28 cellular contexts compared by ENCODE assay signal in genomic region chr1:64111787-64112186, GRCh38.
DNase-seq lines count a peak whose midpoint lies in the region; ATAC-seq, FAIRE-seq and TF ChIP-seq lines count a peak whose summit lies in the region.
"Had no signal": no experiment of that assay in that cellular context is flagged by ENCODE, and none has a peak within 500 bp of the region (broad histone marks: within the 10 kb centered on the region; RNA-seq: fewer than 3 reads in every experiment).

No MANE protein-coding gene starts in this region.

- ATAC-seq in T-cell (replicated peaks in 1 of 4): no peak
- ATAC-seq in GM18861 (IDR thresholded peaks at IDR 0.05; ENCODE audit: unreplicated experiment): no peak
- ATAC-seq: K562; naive thymus-derived CD4-positive, alpha-beta T cell had no signal

- no peak overlapping the region for H3K9ac ChIP-seq in HUES64 (ENCODE audit: low read depth, low read length)

- H3K4me3 ChIP-seq in HUES64 (ENCODE audit: low read length) (no peak overlapping the region), bronchial epithelial cell (ENCODE audit: low read depth, low read length) (no peak overlapping the region)
- H3K4me3 ChIP-seq: K562, thyroid gland had no signal

- no peaks in the 10 kb centered on the region for H3K36me3 ChIP-seq in HUES64 (ENCODE audit: insufficient read depth, low read length)
- H3K36me3 ChIP-seq in bronchial epithelial cell (ENCODE audit: control insufficient read depth, insufficient read depth, low read length): no peaks in the 10 kb centered on the region
- H3K36me3 ChIP-seq: BE2C, thyroid gland had no signal

- H3K4me1 ChIP-seq in HUES64 (ENCODE audit: insufficient read depth, low read length): peaks cover 23% of the 10 kb centered on the region
- H3K4me1 ChIP-seq: Caco-2, thyroid gland had no signal

- no peaks in the 10 kb centered on the region for H3K36me3 Mint-ChIP-seq in T-cell
- H3K36me3 Mint-ChIP-seq: memory B cell; naive thymus-derived CD4-positive, alpha-beta T cell had no signal

- H3K27me3 ChIP-seq in HUES64 (ENCODE audit: insufficient read depth, low read length) (no peaks in the 10 kb centered on the region), bronchial epithelial cell (ENCODE audit: control insufficient read depth, insufficient read depth, low read length) (no peaks in the 10 kb centered on the region)
- H3K27me3 ChIP-seq: BE2C, thyroid gland had no signal

- H3K4me1 Mint-ChIP-seq in T-cell: no peaks in the 10 kb centered on the region
- H3K4me1 Mint-ChIP-seq: memory B cell; naive thymus-derived CD4-positive, alpha-beta T cell had no signal

- no peak overlapping the region for H3K4me3 Mint-ChIP-seq in T-cell
- H3K4me3 Mint-ChIP-seq: activated naive CD4-positive, alpha-beta T cell treated with anti-CD3 and anti-CD28 coated beads for 36 hours; activated T-cell treated with anti-CD3 and anti-CD28 coated beads, Interleukin-2, amount 50 U/mL, for 24 hours; memory B cell; naive thymus-derived CD4-positive, alpha-beta T cell; stimulated activated naive CD8-positive, alpha-beta T cell treated with anti-CD3 and anti-CD28 coated beads, Interleukin-15, Interleukin-2, amounts not matched to agents 100 ng/mL and 50 ng/mL, for 24 hours had no signal

- 89% methylated on average over 3 of the region's 3 CpGs for WGBS in HUES64

- FAIRE-seq in bronchial epithelial cell (lab: Jason Lieb, UNC): peak; percentile 18
- no peak for FAIRE-seq in frontal cortex (lab: Jason Lieb, UNC)
- FAIRE-seq: A204.1, K562 had no signal

- peak overlapping the region; percentile 34; the same call in 1 of the 2 replicates for H3K27ac ChIP-seq in HUES64 (ENCODE audit: low read depth, low read length)
- H3K27ac ChIP-seq: thyroid gland had no signal

- DNase-seq in COLO668 (lab: John Stamatoyannopoulos, UW; ENCODE audit: unreplicated experiment) (peak; percentile 38), bronchial epithelial cell (ENCODE audit: low read depth) (peak; percentile 78), kidney tubule cell (ENCODE audit: low spot score) (peak; percentile 78), frontal cortex (ENCODE audit: low spot score in 2 of 2) (no peak), T-cell (no peak)
- DNase-seq in stimulated activated CD4-positive, alpha-beta T cell treated with anti-CD3 and anti-CD28 coated beads, Interleukin-12 subunit alpha, Interleukin-12 subunit beta, amount 100 ng/mL, for 4 hours: no peak
- DNase-seq: activated CD4-positive, CD25-positive, alpha-beta regulatory T cell treated with anti-CD3 and anti-CD28 coated beads, Interleukin-2, amount 50 U/mL, for 72 hours; activated naive CD4-positive, alpha-beta T cell treated with anti-CD3 and anti-CD28 coated beads for 36 hours; activated T-cell treated with anti-CD3 and anti-CD28 coated beads, Interleukin-2, amount 50 U/mL, for 24 hours; aorta; Caco-2; cerebellar nuclear complex; H7; MV-4-11; naive thymus-derived CD4-positive, alpha-beta T cell; NCI-H187; NCI-H748 treated with DMSO at 0.1 percent for 48 hours; occipital lobe; SHP77; stimulated activated CD4-positive, alpha-beta T cell treated with anti-CD3 and anti-CD28 coated beads, Interleukin-4, amount 100 ng/mL, for 1 hour; thyroid gland had no signal

- POLR2A ChIA-PET in T-cell (lab: Charles Lee): no interaction called here

- peaks cover 5 to 16% of the 10 kb centered on the region in 2 donors for H3K27me3 Mint-ChIP-seq in T-cell
- H3K27me3 Mint-ChIP-seq: stimulated activated naive CD8-positive, alpha-beta T cell treated with anti-CD3 and anti-CD28 coated beads, Interleukin-15, Interleukin-2, amounts not matched to agents 100 ng/mL and 50 ng/mL, for 24 hours had no signal

- no peak overlapping the region for H3K27ac Mint-ChIP-seq in T-cell
- H3K27ac Mint-ChIP-seq: activated naive CD4-positive, alpha-beta T cell treated with anti-CD3 and anti-CD28 coated beads for 36 hours; activated T-cell treated with anti-CD3 and anti-CD28 coated beads, Interleukin-2, amount 50 U/mL, for 24 hours; memory B cell; naive thymus-derived CD4-positive, alpha-beta T cell; stimulated activated naive CD8-positive, alpha-beta T cell treated with anti-CD3 and anti-CD28 coated beads, Interleukin-15, Interleukin-2, amounts not matched to agents 100 ng/mL and 50 ng/mL, for 24 hours had no signal

- CTCF ChIA-PET in T-cell (lab: Charles Lee): no interaction called here

- no peaks in the 10 kb centered on the region for H3K9me3 ChIP-seq in HUES64 (ENCODE audit: insufficient read depth, low read depth, low read length)
- H3K9me3 ChIP-seq: BE2C, Caco-2, thyroid gland had no signal

- H3K9me3 Mint-ChIP-seq in T-cell: no peaks in the 10 kb centered on the region
- H3K9me3 Mint-ChIP-seq: activated naive CD4-positive, alpha-beta T cell treated with anti-CD3 and anti-CD28 coated beads for 36 hours; activated T-cell treated with anti-CD3 and anti-CD28 coated beads, Interleukin-2, amount 50 U/mL, for 24 hours; memory B cell; naive thymus-derived CD4-positive, alpha-beta T cell; stimulated activated naive CD8-positive, alpha-beta T cell treated with anti-CD3 and anti-CD28 coated beads, Interleukin-15, Interleukin-2, amounts not matched to agents 100 ng/mL and 50 ng/mL, for 24 hours had no signal

- no peak for TF ChIP-seq CTCF in bronchial epithelial cell (IDR thresholded peaks at IDR 0.05; ENCODE audit: insufficient read depth, low read length, severe bottlenecking)

Comparison
In these comparisons a context has a peak if more than half of its experiments do, and no peak if none do; other contexts are left out.
1. DNase-seq: peak in COLO668 (single experiment), bronchial epithelial cell (single experiment) and kidney tubule cell (single experiment); none in frontal cortex (0 of 2), stimulated activated CD4-positive, alpha-beta T cell treated with anti-CD3 and anti-CD28 coated beads, Interleukin-12 subunit alpha, Interleukin-12 subunit beta, amount 100 ng/mL, for 4 hours (single experiment) and T-cell (0 of 34).